In genomic region chr9:99557816-99558215, GRCh38 we compare ENCODE assay signal across 29 cellular contexts.
"Had no signal": no experiment of that assay in that cellular context is flagged by ENCODE, and none has a peak within 500 bp of the region (broad histone marks: within the 10 kb centered on the region; RNA-seq: fewer than 3 reads in every experiment).

No MANE protein-coding gene starts in this region.

- H3K4me3 ChIP-seq: hepatocyte, left ventricle myocardium inferior, lung, mucosa of descending colon, pancreas, prostate gland, skin epidermis, testis, thyroid gland, transverse colon, upper lobe of left lung, vagina had no signal

- H3K27ac ChIP-seq: hepatocyte, left ventricle myocardium inferior, pancreas, prostate gland, skin epidermis, testis, thyroid gland, transverse colon, upper lobe of left lung, vagina had no signal

- DNase-seq: islet precursor cell; left ventricle myocardium inferior; midbrain; mucosa of descending colon; naive thymus-derived CD4-positive, alpha-beta T cell; nucleus accumbens; pancreas; posterior cingulate gyrus; retina; right cardiac atrium; stimulated activated CD4-positive, alpha-beta T cell treated with anti-CD3 and anti-CD28 coated beads, Interleukin-12 subunit alpha, Interleukin-12 subunit beta, amount 100 ng/mL, for 4 hours; stimulated activated CD4-positive, alpha-beta T cell treated with anti-CD3 and anti-CD28 coated beads, Interleukin-15, amount 100 ng/mL, for 24 hours; stimulated activated CD4-positive, alpha-beta T cell treated with anti-CD3 and anti-CD28 coated beads, Interleukin-2, amount 100 ng/mL, for 24 hours; stimulated activated CD4-positive, alpha-beta T cell treated with anti-CD3 and anti-CD28 coated beads, Interleukin-4, amount 100 ng/mL, for 1 hour; stimulated activated naive CD4-positive, alpha-beta T cell treated with Interleukin-2 at 50 U/mL for 16 hours; stimulated activated naive CD8-positive, alpha-beta T cell treated with anti-CD3 and anti-CD28 coated beads, Interleukin-15, amount 100 ng/mL, for 72 hours; substantia nigra; testis; thyroid gland; transverse colon; upper lobe of left lung had no signal

- FAIRE-seq: pancreas had no signal

- H3K36me3 ChIP-seq: left ventricle myocardium inferior, pancreas, prostate gland, thyroid gland, transverse colon, upper lobe of left lung, vagina had no signal

- H3K27ac Mint-ChIP-seq: memory B cell; naive thymus-derived CD4-positive, alpha-beta T cell; natural killer cell treated with Interleukin-12 subunit alpha and Interleukin-12 subunit beta and Interleukin-15 and Interleukin-18, amount 100 ng/mL, for 72 hours; stimulated activated naive CD8-positive, alpha-beta T cell treated with anti-CD3 and anti-CD28 coated beads, Interleukin-15, amount 100 ng/mL, for 72 hours had no signal

- H3K4me2 ChIP-seq: hepatocyte had no signal

- H3K79me2 ChIP-seq: hepatocyte had no signal

- H3K27me3 ChIP-seq: hepatocyte, pancreas, testis, thyroid gland, transverse colon, upper lobe of left lung, vagina had no signal

- H2AFZ ChIP-seq: hepatocyte had no signal

- H3K4me1 Mint-ChIP-seq: memory B cell; naive thymus-derived CD4-positive, alpha-beta T cell; stimulated activated naive CD8-positive, alpha-beta T cell treated with anti-CD3 and anti-CD28 coated beads, Interleukin-15, amount 100 ng/mL, for 72 hours had no signal

- H3K9me3 ChIP-seq: mucosa of descending colon, pancreas, prostate gland, testis, thyroid gland, transverse colon, upper lobe of left lung, vagina had no signal

- H3K36me3 Mint-ChIP-seq: natural killer cell treated with Interleukin-12 subunit alpha and Interleukin-12 subunit beta and Interleukin-15 and Interleukin-18, amount 100 ng/mL, for 72 hours had no signal

- H3K4me3 Mint-ChIP-seq: memory B cell; naive thymus-derived CD4-positive, alpha-beta T cell; natural killer cell treated with Interleukin-12 subunit alpha and Interleukin-12 subunit beta and Interleukin-15 and Interleukin-18, amount 100 ng/mL, for 72 hours; stimulated activated naive CD8-positive, alpha-beta T cell treated with anti-CD3 and anti-CD28 coated beads, Interleukin-15, amount 100 ng/mL, for 72 hours had no signal

- ATAC-seq: mucosa of descending colon; naive thymus-derived CD4-positive, alpha-beta T cell; natural killer cell treated with Interleukin-12 subunit alpha and Interleukin-12 subunit beta and Interleukin-15 and Interleukin-18, amount 100 ng/mL, for 72 hours; pancreas; right cardiac atrium; sciatic nerve; stimulated activated naive CD8-positive, alpha-beta T cell treated with anti-CD3 and anti-CD28 coated beads, Interleukin-15, amount 100 ng/mL, for 72 hours had no signal

- H3K4me1 ChIP-seq: pancreas, prostate gland, testis, thyroid gland, transverse colon, upper lobe of left lung, vagina had no signal
